In genomic region chr3:120420855-120421570, GRCh38 we compare ENCODE assay signal across 7 cellular contexts. TPM values are rescaled to one million over a fixed set of nuclear protein-coding genes. Genes with fewer than 3 reads are reported as not detected.
DNase-seq lines count a peak whose midpoint lies in the region; ATAC-seq and TF ChIP-seq lines count a peak whose summit lies in the region.

No MANE protein-coding gene starts in this region.

- TF ChIP-seq POLR2A in esophagus muscularis mucosa (IDR thresholded peaks at IDR 0.05; ENCODE audit: low read depth): no peak
- no peak for TF ChIP-seq POLR2A in vagina (IDR thresholded peaks at IDR 0.05)

- intact Hi-C loops in esophagus muscularis mucosa (cut with DNase I) (loop anchor here (2.0 to 5.0 kb wide), 2 partner anchors 28 to 76 kb away; no protein-coding TSS in a partner anchor), vagina (cut with DNase I) (loop anchor here (5.0 to 10.0 kb wide), 2 partner anchors 136 to 326 kb away; partner anchors contain the start of gene GSK3B)

- peaks cover 8% of the 10 kb centered on the region; the same call in 1 of the 2 replicates for H3K36me3 ChIP-seq in SK-N-MC (ENCODE audit: insufficient read depth, low read length)
- peaks cover 0 to under 1% (median 0%) of the 10 kb centered on the region in 4 donors for H3K36me3 ChIP-seq in esophagus muscularis mucosa
- H3K36me3 ChIP-seq in mucosa of rectum (ENCODE audit: control insufficient read depth in 2 of 2, insufficient read depth in 2 of 2, low read length in 2 of 2): no peaks in the 10 kb centered on the region
- H3K36me3 ChIP-seq in vagina: no peaks in the 10 kb centered on the region

- no peaks in the 10 kb centered on the region for H3K9me3 ChIP-seq in SK-N-MC (ENCODE audit: low read depth, low read length)
- H3K9me3 ChIP-seq in esophagus muscularis mucosa: no peaks in the 10 kb centered on the region
- no peaks in the 10 kb centered on the region for H3K9me3 ChIP-seq in mucosa of rectum (ENCODE audit: control insufficient read depth in 2 of 2, low read length in 2 of 2)
- no peaks in the 10 kb centered on the region for H3K9me3 ChIP-seq in vagina

- WGBS in esophagus muscularis mucosa: 15% methylated on average over 6 of the region's 6 CpGs

- TF ChIP-seq CTCF in esophagus muscularis mucosa (IDR thresholded peaks at IDR 0.05): peak; percentile 20 to 64 (median 39)
- peak in 1 of 3 experiments; percentile 14 for TF ChIP-seq CTCF in vagina (IDR thresholded peaks at IDR 0.05)

- ATAC-seq in HG03520 (IDR thresholded peaks at IDR 0.05; ENCODE audit: unreplicated experiment) (no peak), GM21619 (IDR thresholded peaks at IDR 0.05; ENCODE audit: unreplicated experiment) (no peak), GM21529 (IDR thresholded peaks at IDR 0.05; ENCODE audit: unreplicated experiment) (no peak)

- H3K27me3 ChIP-seq in esophagus muscularis mucosa: no peaks in the 10 kb centered on the region
- no peaks in the 10 kb centered on the region for H3K27me3 ChIP-seq in mucosa of rectum (ENCODE audit: control insufficient read depth in 2 of 2, insufficient read depth in 2 of 2, low read length in 2 of 2)
- no peaks in the 10 kb centered on the region for H3K27me3 ChIP-seq in vagina

- H3K27ac ChIP-seq in SK-N-MC (peak overlapping the region; percentile 76), esophagus muscularis mucosa (replicated peaks in 1 of 4) (peak overlapping the region; percentile 75 to 87 (median 84)), mucosa of rectum (ENCODE audit: low read depth in 2 of 2, low read length in 2 of 2) (peak overlapping the region; percentile 66 to 75), vagina (peak overlapping the region; percentile 64)

- H3K4me1 ChIP-seq in esophagus muscularis mucosa (peaks cover 83 to 100% (median 98%) of the 10 kb centered on the region in 4 donors), mucosa of rectum (ENCODE audit: control insufficient read depth in 2 of 2, insufficient read depth in 2 of 2, low read length in 2 of 2) (peaks cover 18 to 20% of the 10 kb centered on the region in 2 donors), vagina (peaks cover 87% of the 10 kb centered on the region)

- peak overlapping the region; percentile 16; the same call in 1 of the 2 replicates for H3K4me3 ChIP-seq in SK-N-MC
- no peak overlapping the region for H3K4me3 ChIP-seq in esophagus muscularis mucosa
- no peak overlapping the region for H3K4me3 ChIP-seq in mucosa of rectum (ENCODE audit: low read length in 2 of 2)
- no peak overlapping the region for H3K4me3 ChIP-seq in vagina

- H3K9ac ChIP-seq in SK-N-MC (ENCODE audit: insufficient read length) (no peak overlapping the region), mucosa of rectum (ENCODE audit: low read depth in 1 of 2, low read length in 2 of 2) (no peak overlapping the region)

- DNase-seq in SK-N-MC (ENCODE audit: low read depth, low spot score): no peak
- DNase-seq in esophagus muscularis mucosa (ENCODE audit: extremely low spot score): no peak
- no peak for DNase-seq in vagina (ENCODE audit: extremely low spot score in 2 of 2)

- peak; percentile 92 for TF ChIP-seq EP300 in esophagus muscularis mucosa (IDR thresholded peaks at IDR 0.05)

RNA-seq across cellular contexts. Expression of gene FSTL1, which starts 29.8 kb away (rescaled TPM):
- total RNA-seq in esophagus muscularis mucosa: 100 to 1,000 TPM; 409 to 701 (median 677) TPM
- total RNA-seq in vagina: 387 TPM
